ENCODE assay signal across 9 cellular contexts in the genomic region with DNA sequence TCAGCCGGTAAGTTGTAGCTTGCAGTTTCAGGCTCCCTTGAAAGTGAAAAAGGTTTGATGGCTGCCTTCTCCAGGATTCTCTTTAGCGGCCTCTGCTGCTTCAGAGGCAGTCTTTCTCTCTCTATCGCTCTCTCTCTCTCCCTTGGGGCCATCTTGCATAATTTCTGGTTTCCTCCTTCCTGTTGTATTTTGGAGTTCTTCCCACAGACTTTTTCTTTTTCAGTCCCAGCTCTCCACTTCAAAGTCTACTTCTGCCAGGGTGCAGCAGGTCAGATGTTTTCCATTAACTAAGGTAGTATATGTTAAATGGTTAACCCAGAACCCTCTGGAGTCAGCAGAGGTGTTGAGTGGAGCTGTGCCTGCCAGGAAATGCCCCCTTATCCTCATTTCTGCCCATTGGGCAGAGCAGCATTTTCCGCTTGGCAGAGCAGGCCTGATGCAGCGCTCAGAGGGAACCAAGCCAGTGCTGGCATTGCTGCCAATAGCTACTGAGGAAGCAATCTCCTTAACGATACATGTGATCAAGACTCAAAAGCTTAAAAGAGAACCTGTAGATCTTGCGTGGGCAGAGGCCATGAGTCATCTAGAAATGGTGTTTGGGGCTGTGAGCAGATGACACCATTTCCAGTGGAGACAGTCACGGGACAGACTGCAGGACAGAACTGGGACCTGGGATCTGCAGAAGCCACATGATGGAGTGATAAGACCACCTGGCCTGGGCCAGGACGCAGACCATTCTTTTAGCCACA. TPM values are rescaled to one million over a fixed set of nuclear protein-coding genes. Genes with fewer than 3 reads are reported as not detected.
DNase-seq lines count a peak whose midpoint lies in the region; ATAC-seq, FAIRE-seq and TF ChIP-seq lines count a peak whose summit lies in the region.
"Had no signal": no experiment of that assay in that cellular context is flagged by ENCODE, and none has a peak within 500 bp of the region (broad histone marks: within the 10 kb centered on the region; RNA-seq: fewer than 3 reads in every experiment).

No MANE protein-coding gene starts in this region.

- ATAC-seq in GM19351 (IDR thresholded peaks at IDR 0.05; ENCODE audit: unreplicated experiment) (peak; percentile 91), HG03354 (IDR thresholded peaks at IDR 0.05; ENCODE audit: poor library complexity, severe bottlenecking, unreplicated experiment) (peak; percentile 78), pancreas (peak; percentile 53 to 89 (median 74))

- H3K36me3 ChIP-seq in pancreas = no peaks in the 10 kb centered on the region

- peak overlapping the region; percentile 1 to 77 (median 62) for H3K27ac ChIP-seq in pancreas

- peak; percentile 52 for DNase-seq in Daoy (ENCODE audit: low read depth)
- peak; percentile 35 for DNase-seq in UCSD-AML1 (lab: John Stamatoyannopoulos, UW; ENCODE audit: unreplicated experiment)
- DNase-seq in fibroblast of the conjunctiva (ENCODE audit: low read depth) = peak; percentile 80
- peak in 5 of 6 donors; percentile 68 to 80 (median 77) for DNase-seq in pancreas
- DNase-seq in SW 1271 (lab: John Stamatoyannopoulos, UW) = no peak
- DNase-seq in NCI-H524 (lab: John Stamatoyannopoulos, UW) = no peak

- H3K27me3 ChIP-seq in pancreas = no peaks in the 10 kb centered on the region

- no peak overlapping the region for H3K4me3 ChIP-seq in pancreas

- WGBS in pancreas, 2 donors = 37 to 42% methylated on average over 9 of the region's 9 CpGs

- no peaks in the 10 kb centered on the region for H3K9me3 ChIP-seq in pancreas

- peaks cover 9 to 35% (median 27%) of the 10 kb centered on the region in 3 donors for H3K4me1 ChIP-seq in pancreas

- intact Hi-C loops in pancreas (cut with DNase I) = no loop called here

- TF ChIP-seq CTCF in pancreas (IDR thresholded peaks at IDR 0.05) = no peak

- no peak for FAIRE-seq in pancreas (lab: Jason Lieb, UNC)
- FAIRE-seq: TTC549 had no signal

RNA-seq across cellular contexts. Expression of a gene that starts 20.8 kb away (rescaled TPM):
- total RNA-seq in Daoy (2014; rRNA removed; shearing (Covaris generic)) = 93.6 and 133 TPM in 2 replicates
- 10 to 100 TPM; 20.6 to 58.8 (median 27.5) TPM for total RNA-seq in pancreas
- 100 to 1,000 TPM; 126 to 200 TPM for polyA plus RNA-seq in pancreas

RNA-seq across cellular contexts. Expression of a gene that starts 20.9 kb away (rescaled TPM):
- 15.9 and 19.6 TPM in 2 replicates for total RNA-seq in Daoy (2014; rRNA removed; shearing (Covaris generic))
- total RNA-seq in pancreas = 1 to 10 TPM; 3.8 to 6.1 (median 5.1) TPM
- polyA plus RNA-seq in pancreas = 10 to 100 TPM; 11.5 to 12.0 TPM

RNA-seq across cellular contexts. Expression of a gene that starts 44.1 kb away (rescaled TPM):
- not detected in 2 replicates for total RNA-seq in Daoy (2014; rRNA removed; shearing (Covaris generic))
- 10 to 100 TPM in 4 of 6 donors, 1 to 10 TPM in 2; 5.2 to 11.2 (median 10.2) TPM for total RNA-seq in pancreas
- polyA plus RNA-seq in pancreas = 10 to 100 TPM; 10.3 to 25.3 TPM

Comparison
In these comparisons a context has a peak if more than half of its experiments do, and no peak if none do; other contexts are left out.
1. DNase-seq: peak in Daoy (single experiment), UCSD-AML1 (single experiment), fibroblast of the conjunctiva (single experiment) and pancreas (5 of 6); none in SW 1271 (0 of 2) and NCI-H524 (0 of 2).
2. Peak in every context shown above with its lines, with median percentiles within 50 percentile points of each other: ATAC-seq.